22 cellular contexts compared by ENCODE assay signal in the genomic region with DNA sequence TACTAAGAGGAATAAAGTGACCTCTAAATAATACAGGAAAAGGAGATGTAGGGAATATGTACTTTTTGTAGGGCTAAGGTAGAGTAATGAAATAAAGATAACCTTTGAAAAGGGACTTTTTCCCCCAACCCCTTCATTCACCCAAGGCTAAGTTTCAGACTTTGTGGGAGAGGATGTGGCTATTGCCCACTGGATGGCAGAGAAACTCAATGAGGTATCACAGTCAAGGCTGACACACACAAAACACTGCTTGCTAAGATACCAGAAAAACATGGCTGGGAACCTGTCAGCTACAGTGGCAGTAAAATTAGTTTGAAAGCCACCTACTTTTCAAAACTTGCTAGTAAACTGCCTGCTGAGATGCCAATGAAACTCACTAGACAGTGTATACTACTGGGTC.
DNase-seq lines count a peak whose midpoint lies in the region; ATAC-seq and TF ChIP-seq lines count a peak whose summit lies in the region.
"Had no signal": no experiment of that assay in that cellular context is flagged by ENCODE, and none has a peak within 500 bp of the region (broad histone marks: within the 10 kb centered on the region; RNA-seq: fewer than 3 reads in every experiment).

No MANE protein-coding gene starts in this region.

- H3K4me1 ChIP-seq in HUES6 (ENCODE audit: control insufficient read depth, insufficient read depth, low read length): peaks cover 14% of the 10 kb centered on the region; the same call in 1 of the 2 replicates
- H3K4me1 ChIP-seq: lower lobe of right lung, upper lobe of left lung had no signal

- peak overlapping the region; percentile 4; the same call in 1 of the 2 replicates for H3K27ac ChIP-seq in HUES6 (ENCODE audit: low read depth, low read length)
- H3K27ac ChIP-seq: body of pancreas, lower lobe of right lung, neural progenitor cell, upper lobe of left lung had no signal

- peaks cover 22% of the 10 kb centered on the region; the same call in 1 of the 2 replicates for H3K36me3 ChIP-seq in HUES6 (ENCODE audit: control insufficient read depth, insufficient read depth, low read length)

- H3K4me1 Mint-ChIP-seq in activated CD4-positive, alpha-beta T cell treated with anti-CD3 and anti-CD28 coated beads for 36 hours: no peaks in the 10 kb centered on the region
- peaks cover 8% of the 10 kb centered on the region for H3K4me1 Mint-ChIP-seq in nephron progenitor cell

- peak; percentile 26 for ATAC-seq in activated CD4-positive, alpha-beta T cell treated with anti-CD3 and anti-CD28 coated beads for 36 hours
- peak; percentile 82 for ATAC-seq in GM18907 (IDR thresholded peaks at IDR 0.05; ENCODE audit: unreplicated experiment)
- no peak for ATAC-seq in GM21619 (IDR thresholded peaks at IDR 0.05; ENCODE audit: unreplicated experiment)
- ATAC-seq: body of pancreas, lower lobe of right lung had no signal

- no peak for DNase-seq in activated CD4-positive, alpha-beta T cell treated with anti-CD3 and anti-CD28 coated beads for 36 hours
- no peak for DNase-seq in activated CD4-positive, alpha-beta T cell treated with anti-CD3 and anti-CD28 coated beads, Interleukin-2, amount 50 U/mL, for 48 hours
- no peak for DNase-seq in nephron progenitor cell
- no peak for DNase-seq in GM10248 (ENCODE audit: extremely low spot score)
- no peak for DNase-seq in SIG-M5 treated with dmso at 0.1 percent for 504 hours (lab: John Stamatoyannopoulos, UW; ENCODE audit: unreplicated experiment)
- DNase-seq: 8988T; activated CD4-positive, alpha-beta T cell treated with anti-CD3 and anti-CD28 coated beads for 4 hours; body of pancreas; cerebellar nuclear complex; Karpas-422; lower lobe of right lung; NCI-H2171; NCI-H526 treated with DMSO at 0.1 percent for 48 hours; RPMI8226; upper lobe of left lung had no signal

- CTCF ChIA-PET in activated CD4-positive, alpha-beta T cell treated with anti-CD3 and anti-CD28 coated beads for 36 hours (lab: Charles Lee): interaction anchor here (0.6 to 0.8 kb wide), 2 partner anchors 11 to 288 kb away, joined by 3 to 5 read pairs; no protein-coding TSS in a partner anchor
- CTCF ChIA-PET in GM10248 (lab: Yijun Ruan, JAX): interaction anchor here (0.8 to 2.0 kb wide), 4 partner anchors 9 to 238 kb away, joined by 3 to 7 read pairs (median 3); no protein-coding TSS in a partner anchor

- no peaks in the 10 kb centered on the region for H3K9me3 Mint-ChIP-seq in activated CD4-positive, alpha-beta T cell treated with anti-CD3 and anti-CD28 coated beads for 36 hours (ENCODE audit: low read depth)
- no peaks in the 10 kb centered on the region for H3K9me3 Mint-ChIP-seq in nephron progenitor cell
- H3K9me3 Mint-ChIP-seq: neural progenitor cell; T-helper 1 cell treated with Interleukin-12 subunit alpha and Interleukin-12 subunit beta and Interleukin-4 antibody, amounts not matched to agents 30 μg/mL and 1 μg/mL, for 36 hours had no signal

- POLR2A ChIA-PET in activated CD4-positive, alpha-beta T cell treated with anti-CD3 and anti-CD28 coated beads for 36 hours (lab: Charles Lee): no interaction called here
- POLR2A ChIA-PET in GM10248 (lab: Yijun Ruan, JAX): no interaction called here

- no peak overlapping the region for H3K27ac Mint-ChIP-seq in activated CD4-positive, alpha-beta T cell treated with anti-CD3 and anti-CD28 coated beads for 36 hours
- H3K27ac Mint-ChIP-seq in nephron progenitor cell: peak overlapping the region; percentile 16
- H3K27ac Mint-ChIP-seq: CD4-positive, CD25-positive, alpha-beta regulatory T cell; neural progenitor cell; progenitor cell of endocrine pancreas; T-helper 1 cell treated with Interleukin-12 subunit alpha and Interleukin-12 subunit beta and Interleukin-4 antibody, amounts not matched to agents 30 μg/mL and 1 μg/mL, for 36 hours had no signal

- H3K4me3 Mint-ChIP-seq in activated CD4-positive, alpha-beta T cell treated with anti-CD3 and anti-CD28 coated beads for 36 hours: no peak overlapping the region
- H3K4me3 Mint-ChIP-seq in nephron progenitor cell: no peak overlapping the region
- H3K4me3 Mint-ChIP-seq: CD4-positive, CD25-positive, alpha-beta regulatory T cell; neural progenitor cell; T-helper 1 cell treated with Interleukin-12 subunit alpha and Interleukin-12 subunit beta and Interleukin-4 antibody, amounts not matched to agents 30 μg/mL and 1 μg/mL, for 36 hours had no signal

- no peak overlapping the region for H3K4me3 ChIP-seq in HUES6 (ENCODE audit: low read depth, low read length)
- H3K4me3 ChIP-seq: body of pancreas, lower lobe of right lung, neural progenitor cell, upper lobe of left lung had no signal

- H3K36me3 Mint-ChIP-seq in activated CD4-positive, alpha-beta T cell treated with anti-CD3 and anti-CD28 coated beads for 36 hours (ENCODE audit: low read depth): peaks cover 22% of the 10 kb centered on the region
- peaks cover 77% of the 10 kb centered on the region for H3K36me3 Mint-ChIP-seq in nephron progenitor cell (ENCODE audit: low read depth)

- intact Hi-C loops in activated CD4-positive, alpha-beta T cell treated with anti-CD3 and anti-CD28 coated beads for 36 hours (cut with DNase I, micrococcal nuclease): no loop called here

- H3K9ac ChIP-seq in HUES6 (ENCODE audit: low read length): no peak overlapping the region
- H3K9ac ChIP-seq: neural progenitor cell had no signal

- TF ChIP-seq CTCF in nephron progenitor cell (IDR thresholded peaks at IDR 0.05) (no peak), GM10248 (IDR thresholded peaks at IDR 0.05; ENCODE audit: control extremely low read depth, extremely low read depth, low read depth, missing control alignments) (no peak)

- H3K27me3 Mint-ChIP-seq in activated CD4-positive, alpha-beta T cell treated with anti-CD3 and anti-CD28 coated beads for 36 hours: no peaks in the 10 kb centered on the region
- no peaks in the 10 kb centered on the region for H3K27me3 Mint-ChIP-seq in nephron progenitor cell (ENCODE audit: low read depth, poor library complexity)
- H3K27me3 Mint-ChIP-seq: CD4-positive, CD25-positive, alpha-beta regulatory T cell; progenitor cell of endocrine pancreas had no signal

- H3K9me3 ChIP-seq in HUES6 (ENCODE audit: control insufficient read depth, insufficient read depth, low read depth, low read length): no peaks in the 10 kb centered on the region
- H3K9me3 ChIP-seq: body of pancreas, lower lobe of right lung, upper lobe of left lung had no signal

- H3K27me3 ChIP-seq in HUES6 (ENCODE audit: control insufficient read depth, insufficient read depth, low read length): no peaks in the 10 kb centered on the region
- H3K27me3 ChIP-seq: body of pancreas, neural progenitor cell, upper lobe of left lung had no signal
